In the genomic region with DNA sequence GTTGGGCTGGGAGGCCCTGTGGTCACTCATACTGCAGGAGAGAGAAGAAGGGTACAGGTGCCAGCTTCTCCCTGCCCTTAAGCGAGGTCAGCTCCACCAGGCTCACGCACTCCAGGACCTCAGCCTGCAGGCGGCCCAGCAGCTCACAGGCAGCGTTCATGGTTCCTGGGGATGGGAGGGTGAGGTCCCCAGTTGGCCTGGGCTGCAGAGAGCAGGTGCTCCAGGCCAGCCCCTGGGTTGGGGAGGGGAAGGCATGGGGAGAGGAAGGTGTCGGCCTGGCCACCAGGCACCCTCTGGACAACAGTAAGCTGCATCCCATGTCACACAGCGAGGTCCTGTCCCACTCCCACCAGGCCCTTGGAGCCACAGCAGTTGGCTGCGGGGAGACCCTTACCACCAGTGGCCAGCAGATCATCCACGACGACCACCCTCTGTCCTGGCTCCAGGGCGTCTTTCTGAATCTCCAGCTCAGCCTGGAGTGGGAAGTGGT, we compare ENCODE assay signal across 11 cellular contexts. TPM values are rescaled to one million over a fixed set of nuclear protein-coding genes. Genes with fewer than 3 reads are reported as not detected.
DNase-seq lines count a peak whose midpoint lies in the region; ATAC-seq and TF ChIP-seq lines count a peak whose summit lies in the region.
"Had no signal": no experiment of that assay in that cellular context is flagged by ENCODE, and none has a peak within 500 bp of the region (broad histone marks: within the 10 kb centered on the region; RNA-seq: fewer than 3 reads in every experiment).

No MANE protein-coding gene starts in this region.

- peak overlapping the region in 4 of 8 donors; percentile 13 to 82 (median 30) for H3K4me3 Mint-ChIP-seq in CD4-positive, alpha-beta memory T cell

- CTCF ChIA-PET in CD4-positive, alpha-beta memory T cell (lab: Charles Lee; ENCODE audit: partially characterized antibody) = interaction anchor here (1.8 to 5.1 kb wide), 5 partner anchors 29 to 403 kb away, joined by 4 to 35 read pairs (median 9); partner anchors contain the start of genes GALNS and TRAPPC2L

- H3K4me1 ChIP-seq in adipocyte (ENCODE audit: control insufficient read depth, insufficient read depth, low read length) (peaks cover 16% of the 10 kb centered on the region), neutrophil (ENCODE audit: control insufficient read depth in 1 of 2, insufficient read depth in 1 of 2, low read depth in 1 of 2, low read length in 1 of 2) (peaks cover 36 to 41% of the 10 kb centered on the region in 2 experiments)
- H3K4me1 ChIP-seq in CD4-positive, alpha-beta memory T cell (ENCODE audit: insufficient read depth, low read length) = peaks cover 25% of the 10 kb centered on the region

- POLR2A ChIA-PET in CD4-positive, alpha-beta memory T cell (lab: Charles Lee; ENCODE audit: partially characterized antibody) = interaction anchor here (0.7 to 11.8 kb wide), 9 partner anchors 10 to 431 kb away, joined by 3 to 206 read pairs (median 8); partner anchors contain the start of genes CTU2, GALNS, PIEZO1 and RNF166

- no peaks in the 10 kb centered on the region for H3K9me3 Mint-ChIP-seq in CD4-positive, alpha-beta memory T cell

- peak overlapping the region; percentile 82 for H3K4me3 ChIP-seq in adipocyte (ENCODE audit: low read length)
- no peak overlapping the region for H3K4me3 ChIP-seq in neutrophil (ENCODE audit: low read depth in 1 of 2, low read length in 1 of 2)
- no peak overlapping the region for H3K4me3 ChIP-seq in CD4-positive, alpha-beta memory T cell (ENCODE audit: low read length in 2 of 2)

- peak; percentile 52 for DNase-seq in NCI-H82 (lab: John Stamatoyannopoulos, UW)
- DNase-seq in NCI-H82 treated with DMSO at 0.1 percent for 48 hours (lab: John Stamatoyannopoulos, UW; ENCODE audit: unreplicated experiment) = no peak
- no peak for DNase-seq in adipocyte (ENCODE audit: low read depth)
- DNase-seq in CD4-positive, alpha-beta memory T cell = no peak
- DNase-seq in NCI-H1092 treated with DMSO at 0.1 percent for 48 hours (lab: John Stamatoyannopoulos, UW) = no peak
- DNase-seq: SHP77; stimulated activated naive CD4-positive, alpha-beta T cell treated with Interleukin-2 at 50 U/mL for 16 hours had no signal

- peaks cover 0 to 15% of the 10 kb centered on the region in 2 donors for H3K36me3 Mint-ChIP-seq in CD4-positive, alpha-beta memory T cell

- no peaks in the 10 kb centered on the region for H3K27me3 Mint-ChIP-seq in CD4-positive, alpha-beta memory T cell

- no peaks in the 10 kb centered on the region for H3K9me3 ChIP-seq in KOPT-K1 (ENCODE audit: insufficient read depth, low read length, poor library complexity, severe bottlenecking)
- H3K9me3 ChIP-seq in adipocyte (ENCODE audit: control insufficient read depth, low read length) = no peaks in the 10 kb centered on the region
- no peaks in the 10 kb centered on the region for H3K9me3 ChIP-seq in neutrophil
- no peaks in the 10 kb centered on the region for H3K9me3 ChIP-seq in CD4-positive, alpha-beta memory T cell (ENCODE audit: control insufficient read depth in 1 of 2, low read length in 2 of 2)
- H3K9me3 ChIP-seq: heart left ventricle had no signal

- H3K27ac Mint-ChIP-seq in CD4-positive, alpha-beta memory T cell = peak overlapping the region in 3 of 7 donors; percentile 9 to 88 (median 61)

- intact Hi-C loops in CD4-positive, alpha-beta memory T cell (cut with micrococcal nuclease) = no loop called here

- TF ChIP-seq CTCF in neutrophil (IDR thresholded peaks at IDR 0.05) = no peak

- H3K4me1 Mint-ChIP-seq in CD4-positive, alpha-beta memory T cell = peaks cover 1 to 28% (median 15%) of the 10 kb centered on the region in 4 donors

- H3K36me3 ChIP-seq in KOPT-K1 (ENCODE audit: insufficient read depth, low read length) (peaks cover 60% of the 10 kb centered on the region), adipocyte (ENCODE audit: control insufficient read depth, insufficient read depth, low read length, severe bottlenecking) (peaks cover 22% of the 10 kb centered on the region), neutrophil (peaks cover 20% of the 10 kb centered on the region)
- H3K36me3 ChIP-seq in CD4-positive, alpha-beta memory T cell (ENCODE audit: insufficient read depth, low read length) = peaks cover 13% of the 10 kb centered on the region

- H3K27ac ChIP-seq in KOPT-K1 (ENCODE audit: low read depth, low read length, poor library complexity, severe bottlenecking) (peak overlapping the region; percentile 90), neutrophil (peak overlapping the region; percentile 2)
- H3K27ac ChIP-seq in CD4-positive, alpha-beta memory T cell (ENCODE audit: low read depth, low read length) = no peak overlapping the region

- peak overlapping the region; percentile 90 for H3K9ac ChIP-seq in adipocyte (ENCODE audit: low read length)

- H3K27me3 ChIP-seq in adipocyte (replicated peaks; ENCODE audit: control insufficient read depth, insufficient read depth, low read length) (no peaks in the 10 kb centered on the region), neutrophil (no peaks in the 10 kb centered on the region)
- no peaks in the 10 kb centered on the region for H3K27me3 ChIP-seq in CD4-positive, alpha-beta memory T cell (ENCODE audit: insufficient read depth, low read length)
- H3K27me3 ChIP-seq: heart left ventricle had no signal

- no peak for ATAC-seq in HG03520 (IDR thresholded peaks at IDR 0.05; ENCODE audit: unreplicated experiment)
- ATAC-seq: heart left ventricle had no signal

RNA-seq across cellular contexts. Expression of gene APRT, which starts 2.0 kb away (rescaled TPM):
- total RNA-seq in CD4-positive, alpha-beta memory T cell = 100 to 1,000 TPM; 171 to 175 TPM
- 100 to 1,000 TPM; 569 to 624 TPM for polyA plus RNA-seq in CD4-positive, alpha-beta memory T cell

RNA-seq across cellular contexts. Expression of gene CDT1, which starts 6.1 kb away (rescaled TPM):
- total RNA-seq in CD4-positive, alpha-beta memory T cell = under 1 TPM; 0.17 TPM
- under 1 TPM; 0.19 to 0.26 TPM for polyA plus RNA-seq in CD4-positive, alpha-beta memory T cell

RNA-seq across cellular contexts. Expression of gene PIEZO1, which starts 24.7 kb away (rescaled TPM):
- 100 to 1,000 TPM; 274 to 302 TPM for total RNA-seq in CD4-positive, alpha-beta memory T cell
- polyA plus RNA-seq in CD4-positive, alpha-beta memory T cell = 10 to 100 TPM; 12.0 to 67.5 TPM

RNA-seq across cellular contexts. Expression of gene GALNS, which starts 47.0 kb away (rescaled TPM):
- total RNA-seq in CD4-positive, alpha-beta memory T cell = 10 to 100 TPM; 58.8 to 65.7 TPM
- polyA plus RNA-seq in CD4-positive, alpha-beta memory T cell = 1 to 10 TPM; 5.6 to 8.7 TPM

RNA-seq across cellular contexts. Expression of gene TRAPPC2L, which starts 47.2 kb away (rescaled TPM):
- total RNA-seq in CD4-positive, alpha-beta memory T cell = 10 to 100 TPM; 66.6 to 67.1 TPM
- polyA plus RNA-seq in CD4-positive, alpha-beta memory T cell = 100 to 1,000 TPM; 104 to 105 TPM
